34 cellular contexts compared by ENCODE assay signal in the genomic region with DNA sequence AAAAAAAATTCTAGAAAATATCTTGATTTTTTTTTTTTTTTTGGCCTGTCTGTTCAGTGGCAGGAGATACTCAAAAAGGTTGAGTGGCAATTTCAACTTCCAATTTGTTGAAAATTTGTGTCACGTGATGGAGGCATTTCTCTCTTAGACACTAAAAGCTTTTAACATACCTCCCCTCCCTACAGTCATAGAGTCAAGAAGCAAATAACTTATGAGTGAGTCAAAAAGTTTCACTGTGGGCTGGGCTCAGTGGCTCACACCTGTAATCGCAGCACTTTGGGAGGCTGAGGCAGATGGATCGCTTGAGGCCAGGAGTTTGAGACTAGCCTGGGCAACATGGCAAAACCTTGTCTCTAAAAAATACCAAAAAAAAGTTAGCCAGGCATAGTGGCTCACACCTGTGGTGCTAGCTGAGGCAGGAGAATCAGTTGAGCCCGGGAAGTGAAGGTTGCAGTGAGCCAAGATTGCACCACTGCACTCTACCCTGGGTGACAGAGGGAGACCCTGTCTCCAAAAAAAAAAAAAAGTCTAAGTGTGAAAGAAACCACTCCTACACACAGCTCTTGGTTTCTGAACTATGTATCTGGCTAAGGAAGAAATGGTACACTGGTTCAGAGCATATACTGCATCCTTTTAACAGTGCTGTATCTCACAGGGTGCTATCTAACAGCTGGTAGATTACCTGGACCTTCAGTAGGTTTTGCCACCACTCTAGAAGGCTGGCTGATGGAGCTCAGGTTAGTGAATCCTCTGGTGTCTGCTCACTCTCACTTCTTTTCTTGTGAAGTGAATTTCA. TPM values are rescaled to one million over a fixed set of nuclear protein-coding genes. Genes with fewer than 3 reads are reported as not detected.
DNase-seq lines count a peak whose midpoint lies in the region; ATAC-seq, FAIRE-seq and TF ChIP-seq lines count a peak whose summit lies in the region.
"Had no signal": no experiment of that assay in that cellular context is flagged by ENCODE, and none has a peak within 500 bp of the region (broad histone marks: within the 10 kb centered on the region; RNA-seq: fewer than 3 reads in every experiment).

No MANE protein-coding gene starts in this region.

- TF ChIP-seq RAD21 in HepG2 (CRISPR knock-in tag; IDR thresholded peaks at IDR 0.05) = no peak

- no TSS peak for BruUV-seq in HepG2 (replicated peaks; lab: Mats Ljungman, UMichigan)

- intact Hi-C loops in activated CD8-positive, alpha-beta T cell treated with anti-CD3 and anti-CD28 coated beads for 36 hours (cut with micrococcal nuclease) = no loop called here
- intact Hi-C loops in HepG2 (cut with micrococcal nuclease; ENCODE audit: unreplicated experiment) = no loop called here

- POLR2A ChIA-PET in activated CD8-positive, alpha-beta T cell treated with anti-CD3 and anti-CD28 coated beads for 36 hours (lab: Charles Lee) = interaction anchor here (0.5 to 0.7 kb wide), 2 partner anchors 19 to 156 kb away, joined by 3 to 4 read pairs; no protein-coding TSS in a partner anchor
- POLR2A ChIA-PET in activated CD8-positive, alpha-beta T cell treated with anti-CD3 and anti-CD28 coated beads, Interleukin-2, amount 10 ng/mL, durations not matched to agents 7 days and 5 days (lab: Charles Lee) = interaction anchor here (0.6 to 1.2 kb wide), 2 partner anchors 70 to 978 kb away, joined by 3 read pairs; no protein-coding TSS in a partner anchor
- POLR2A ChIA-PET in HepG2 (lab: Yijun Ruan, JAX) = interaction anchor here (0.7 to 1.3 kb wide), 2 partner anchors 74 to 526 kb away, joined by 3 read pairs; no protein-coding TSS in a partner anchor

- H3K4me1 ChIP-seq in HepG2 (ENCODE audit: insufficient read depth, low read length) = peaks cover 23% of the 10 kb centered on the region
- H3K4me1 ChIP-seq: Caco-2, prostate gland had no signal

- H3K27me3 ChIP-seq in HepG2 (ENCODE audit: control insufficient read depth in 1 of 2, insufficient read depth in 2 of 2, low read length in 2 of 2) = 0 out of 5 replicates have a peak, but pooled peaks cover 0 to 2% of the 10 kb centered on the region in 2 experiments
- H3K27me3 ChIP-seq: MG63, upper lobe of left lung had no signal

- FAIRE-seq in HepG2 (lab: Jason Lieb, UNC) = no peak
- FAIRE-seq: astrocyte, islet of Langerhans had no signal

- 50% methylated on average over 4 of the region's 4 CpGs for WGBS in HepG2 (ENCODE audit: low lambda C conversion rate)

- DNase-seq in activated CD8-positive, alpha-beta T cell treated with anti-CD3 and anti-CD28 coated beads for 36 hours = no peak
- no peak for DNase-seq in activated CD8-positive, alpha-beta T cell treated with anti-CD3 and anti-CD28 coated beads, Interleukin-2, amount 10 ng/mL, durations not matched to agents 7 days and 5 days
- DNase-seq in HepG2 (ENCODE audit: low spot score) (no peak), coronary artery (ENCODE audit: low spot score) (no peak), medulla oblongata (ENCODE audit: extremely low spot score) (no peak)
- DNase-seq: 8988T; activated CD4-positive, alpha-beta T cell treated with anti-CD3 and anti-CD28 coated beads, Interleukin-2, amount 10 ng/mL, durations not matched to agents 7 days and 5 days; activated CD8-positive, alpha-beta memory T cell treated with anti-CD3 and anti-CD28 coated beads, Interleukin-2, amount 10 ng/mL, durations not matched to agents 7 days and 5 days; activated naive CD8-positive, alpha-beta T cell treated with anti-CD3 and anti-CD28 coated beads, Interleukin-2, amount 50 U/mL, for 24 hours; activated T-cell treated with anti-CD3 and anti-CD28 coated beads, Interleukin-2, amount 50 U/mL, for 4 hours; Caco-2; caudate nucleus; DMS53; effector memory CD8-positive, alpha-beta T cell; glutamatergic neuron; H7; KG1; left ventricle myocardium superior; MG63; midbrain; naive thymus-derived CD4-positive, alpha-beta T cell; NCI-H1930; NCI-H510A; occipital lobe; stimulated activated CD4-positive, alpha-beta T cell treated with anti-CD3 and anti-CD28 coated beads, Interleukin-15, amount 100 ng/mL, for 24 hours; stimulated activated CD4-positive, alpha-beta T cell treated with anti-CD3 and anti-CD28 coated beads, Interleukin-4, amount 100 ng/mL, for 4 hours; T-cell; upper lobe of left lung had no signal

- H3K9ac ChIP-seq in HepG2 (ENCODE audit: insufficient read depth, low read depth, low read length) = no peak overlapping the region

- H3K27ac Mint-ChIP-seq in activated CD8-positive, alpha-beta T cell treated with anti-CD3 and anti-CD28 coated beads for 36 hours = no peak overlapping the region
- H3K27ac Mint-ChIP-seq in activated CD8-positive, alpha-beta T cell treated with anti-CD3 and anti-CD28 coated beads, Interleukin-2, amount 10 ng/mL, durations not matched to agents 7 days and 5 days = no peak overlapping the region
- H3K27ac Mint-ChIP-seq: activated CD4-positive, alpha-beta T cell treated with anti-CD3 and anti-CD28 coated beads, Interleukin-2, amount 10 ng/mL, durations not matched to agents 7 days and 5 days; activated CD8-positive, alpha-beta memory T cell treated with anti-CD3 and anti-CD28 coated beads, Interleukin-2, amount 10 ng/mL, durations not matched to agents 7 days and 5 days; activated naive CD8-positive, alpha-beta T cell treated with anti-CD3 and anti-CD28 coated beads, Interleukin-2, amount 50 U/mL, for 24 hours; CD14-positive monocyte; effector memory CD8-positive, alpha-beta T cell; T-cell had no signal

- H3K4me1 Mint-ChIP-seq in activated CD8-positive, alpha-beta T cell treated with anti-CD3 and anti-CD28 coated beads for 36 hours (ENCODE audit: low read depth) = no peaks in the 10 kb centered on the region
- peaks cover 5% of the 10 kb centered on the region for H3K4me1 Mint-ChIP-seq in activated CD8-positive, alpha-beta T cell treated with anti-CD3 and anti-CD28 coated beads, Interleukin-2, amount 10 ng/mL, durations not matched to agents 7 days and 5 days (ENCODE audit: low read depth)
- H3K4me1 Mint-ChIP-seq: activated naive CD8-positive, alpha-beta T cell treated with anti-CD3 and anti-CD28 coated beads, Interleukin-2, amount 50 U/mL, for 24 hours had no signal

- H3K9me3 ChIP-seq in HepG2 (ENCODE audit: low read length) = no peaks in the 10 kb centered on the region
- H3K9me3 ChIP-seq: Caco-2, MG63, prostate gland, upper lobe of left lung had no signal

- no peak for TF ChIP-seq EP300 in HepG2 (IDR thresholded peaks at IDR 0.05; ENCODE audit: low read depth in 2 of 2, low read length in 2 of 2)
- TF ChIP-seq EP300 in HepG2 (CRISPR knock-in tag; IDR thresholded peaks at IDR 0.05; ENCODE audit: borderline replicate concordance) = no peak

- H3K4me2 ChIP-seq in HepG2 (ENCODE audit: low read depth, low read length) = no peak overlapping the region

- in situ Hi-C loops in HepG2 (cut with HindIII; ENCODE audit: extremely low pct_ligation_motif_present, low pct_unique_long_range_greater_than_20kb) = no loop called here

- no peak for TF ChIP-seq CTCF in activated CD8-positive, alpha-beta T cell treated with anti-CD3 and anti-CD28 coated beads for 36 hours (IDR thresholded peaks at IDR 0.05)
- TF ChIP-seq CTCF in HepG2 (CRISPR knock-in tag; IDR thresholded peaks at IDR 0.05) = no peak
- TF ChIP-seq CTCF in coronary artery (IDR thresholded peaks at IDR 0.05) = no peak

- no peaks in the 10 kb centered on the region for H4K20me1 ChIP-seq in HepG2 (ENCODE audit: insufficient read depth, low read length)

- H3K27ac ChIP-seq in HepG2 (ENCODE audit: extremely low read length, insufficient read depth, low read length) (no peak overlapping the region), coronary artery (no peak overlapping the region)
- H3K27ac ChIP-seq: prostate gland, upper lobe of left lung had no signal

- no peak overlapping the region for H2AFZ ChIP-seq in HepG2 (ENCODE audit: low read length)

- no peaks in the 10 kb centered on the region for H3K27me3 Mint-ChIP-seq in activated CD8-positive, alpha-beta T cell treated with anti-CD3 and anti-CD28 coated beads for 36 hours
- H3K27me3 Mint-ChIP-seq in activated CD8-positive, alpha-beta T cell treated with anti-CD3 and anti-CD28 coated beads, Interleukin-2, amount 10 ng/mL, durations not matched to agents 7 days and 5 days (ENCODE audit: low read depth) = peaks cover 6% of the 10 kb centered on the region
- H3K27me3 Mint-ChIP-seq: activated CD4-positive, alpha-beta T cell treated with anti-CD3 and anti-CD28 coated beads, Interleukin-2, amount 10 ng/mL, durations not matched to agents 7 days and 5 days; activated CD8-positive, alpha-beta memory T cell treated with anti-CD3 and anti-CD28 coated beads, Interleukin-2, amount 10 ng/mL, durations not matched to agents 7 days and 5 days; activated naive CD8-positive, alpha-beta T cell treated with anti-CD3 and anti-CD28 coated beads, Interleukin-2, amount 50 U/mL, for 24 hours; effector memory CD8-positive, alpha-beta T cell; T-cell had no signal

- H3K4me3 ChIP-seq in HepG2 (replicated peaks in 1 of 3; ENCODE audit: insufficient read depth in 1 of 3, low read depth in 2 of 3, low read length in 3 of 3) = no peak overlapping the region
- H3K4me3 ChIP-seq in coronary artery = no peak overlapping the region
- H3K4me3 ChIP-seq: MG63, prostate gland, upper lobe of left lung had no signal

- H3K36me3 Mint-ChIP-seq in activated CD8-positive, alpha-beta T cell treated with anti-CD3 and anti-CD28 coated beads for 36 hours (ENCODE audit: low read depth) = no peaks in the 10 kb centered on the region
- H3K36me3 Mint-ChIP-seq in activated CD8-positive, alpha-beta T cell treated with anti-CD3 and anti-CD28 coated beads, Interleukin-2, amount 10 ng/mL, durations not matched to agents 7 days and 5 days (ENCODE audit: low read depth) = no peaks in the 10 kb centered on the region
- H3K36me3 Mint-ChIP-seq: activated CD8-positive, alpha-beta memory T cell treated with anti-CD3 and anti-CD28 coated beads, Interleukin-2, amount 10 ng/mL, durations not matched to agents 7 days and 5 days; CD14-positive monocyte; naive thymus-derived CD4-positive, alpha-beta T cell; T-cell had no signal

- no peak for TF ChIP-seq POLR2A in HepG2 (IDR thresholded peaks at IDR 0.05; ENCODE audit: insufficient read depth in 1 of 2, low read depth in 2 of 2, low read length in 2 of 2)

- peak; percentile 34 for ATAC-seq in activated CD8-positive, alpha-beta T cell treated with anti-CD3 and anti-CD28 coated beads for 36 hours
- ATAC-seq in activated CD8-positive, alpha-beta T cell treated with anti-CD3 and anti-CD28 coated beads, Interleukin-2, amount 10 ng/mL, durations not matched to agents 7 days and 5 days = no peak
- ATAC-seq in HepG2 (peak; percentile 42; the same call in 2 of the 3 replicates), HG02763 (IDR thresholded peaks at IDR 0.05; ENCODE audit: unreplicated experiment) (no peak)
- ATAC-seq: activated CD8-positive, alpha-beta memory T cell treated with anti-CD3 and anti-CD28 coated beads, Interleukin-2, amount 10 ng/mL, durations not matched to agents 7 days and 5 days; activated naive CD8-positive, alpha-beta T cell treated with anti-CD3 and anti-CD28 coated beads, Interleukin-2, amount 50 U/mL, for 24 hours; effector memory CD8-positive, alpha-beta T cell; left ventricle myocardium superior; naive thymus-derived CD4-positive, alpha-beta T cell; T-cell had no signal

- H3K36me3 ChIP-seq in HepG2 (replicated peaks in 1 of 2; ENCODE audit: control insufficient read depth in 1 of 2, insufficient read depth in 2 of 2, low read length in 2 of 2) = no peaks in the 10 kb centered on the region
- H3K36me3 ChIP-seq: MG63, prostate gland, upper lobe of left lung had no signal

- CTCF ChIA-PET in activated CD8-positive, alpha-beta T cell treated with anti-CD3 and anti-CD28 coated beads for 36 hours (lab: Charles Lee) = interaction anchor here (0.8 to 1.7 kb wide), 4 partner anchors 7 to 194 kb away, joined by 3 to 4 read pairs (median 4); a partner anchor contains a TSS
- CTCF ChIA-PET in activated CD8-positive, alpha-beta T cell treated with anti-CD3 and anti-CD28 coated beads, Interleukin-2, amount 10 ng/mL, durations not matched to agents 7 days and 5 days (lab: Charles Lee) = interaction anchor here (0.7 to 2.3 kb wide), 3 partner anchors 8 to 191 kb away, joined by 3 to 8 read pairs (median 5); no protein-coding TSS in a partner anchor
- CTCF ChIA-PET in HepG2 (lab: Yijun Ruan, JAX; ENCODE audit: low intra/inter-chr PET ratio, low total read pairs) = no interaction called here

- H3K9me3 Mint-ChIP-seq in activated CD8-positive, alpha-beta T cell treated with anti-CD3 and anti-CD28 coated beads for 36 hours = no peaks in the 10 kb centered on the region
- no peaks in the 10 kb centered on the region for H3K9me3 Mint-ChIP-seq in activated CD8-positive, alpha-beta T cell treated with anti-CD3 and anti-CD28 coated beads, Interleukin-2, amount 10 ng/mL, durations not matched to agents 7 days and 5 days (ENCODE audit: insufficient read depth)
- H3K9me3 Mint-ChIP-seq: activated CD4-positive, alpha-beta T cell treated with anti-CD3 and anti-CD28 coated beads, Interleukin-2, amount 10 ng/mL, durations not matched to agents 7 days and 5 days; activated naive CD8-positive, alpha-beta T cell treated with anti-CD3 and anti-CD28 coated beads, Interleukin-2, amount 50 U/mL, for 24 hours; activated T-cell treated with anti-CD3 and anti-CD28 coated beads, Interleukin-2, amount 50 U/mL, for 4 hours; CD14-positive monocyte; effector memory CD8-positive, alpha-beta T cell; naive thymus-derived CD4-positive, alpha-beta T cell; T-cell had no signal

- no peaks in the 10 kb centered on the region for H3K79me2 ChIP-seq in HepG2 (ENCODE audit: insufficient read depth, low read length)

- H3K4me3 Mint-ChIP-seq in activated CD8-positive, alpha-beta T cell treated with anti-CD3 and anti-CD28 coated beads for 36 hours = no peak overlapping the region
- no peak overlapping the region for H3K4me3 Mint-ChIP-seq in activated CD8-positive, alpha-beta T cell treated with anti-CD3 and anti-CD28 coated beads, Interleukin-2, amount 10 ng/mL, durations not matched to agents 7 days and 5 days
- H3K4me3 Mint-ChIP-seq: activated CD4-positive, alpha-beta T cell treated with anti-CD3 and anti-CD28 coated beads, Interleukin-2, amount 10 ng/mL, durations not matched to agents 7 days and 5 days; activated CD8-positive, alpha-beta memory T cell treated with anti-CD3 and anti-CD28 coated beads, Interleukin-2, amount 10 ng/mL, durations not matched to agents 7 days and 5 days; activated naive CD8-positive, alpha-beta T cell treated with anti-CD3 and anti-CD28 coated beads, Interleukin-2, amount 50 U/mL, for 24 hours; activated T-cell treated with anti-CD3 and anti-CD28 coated beads, Interleukin-2, amount 50 U/mL, for 4 hours; CD14-positive monocyte; effector memory CD8-positive, alpha-beta T cell; naive thymus-derived CD4-positive, alpha-beta T cell; T-cell had no signal

RNA-seq across cellular contexts. Expression of a gene that starts 11.6 kb away (rescaled TPM):
- 10 to 100 TPM; 30.6 to 33.3 TPM for total RNA-seq in activated CD8-positive, alpha-beta T cell treated with anti-CD3 and anti-CD28 coated beads for 36 hours
- 10 to 100 TPM; 37.3 to 38.5 TPM for total RNA-seq in activated CD8-positive, alpha-beta T cell treated with anti-CD3 and anti-CD28 coated beads, Interleukin-2, amount 10 ng/mL, durations not matched to agents 7 days and 5 days
- 33.2 and 40.3 TPM in 2 replicates for total RNA-seq in HepG2 (2016; rRNA removed; fragmentation: Illumina TruSeq; extraction: Trizol)
- total RNA-seq in HepG2 (2016; cell fraction: cytosol; rRNA removed; fragmentation: Illumina TruSeq; extraction: Trizol; ENCODE audit: low read depth) = 10.7 and 10.9 TPM in 2 replicates
- 35.8 and 41.1 TPM in 2 replicates for total RNA-seq in HepG2 (2016; cell fraction: insoluble cytoplasmic fraction; rRNA removed; fragmentation: Illumina TruSeq; extraction: Trizol)
- 15.7 and 16.3 TPM in 2 replicates for total RNA-seq in HepG2 (2016; cell fraction: membrane; rRNA removed; fragmentation: Illumina TruSeq; extraction: Trizol)
- 35.4 and 45.5 TPM in 2 replicates for total RNA-seq in HepG2 (2016; cell fraction: nucleus; rRNA removed; fragmentation: Illumina TruSeq; extraction: Trizol)
- 64.2 and 81.8 TPM in 2 replicates for polyA plus RNA-seq in HepG2 (2011; rRNA removed)
- polyA plus RNA-seq in HepG2 (2011; cell fraction: cytosol; rRNA removed) = 39.7 and 41.1 TPM in 2 replicates
- polyA plus RNA-seq in HepG2 (2011; cell fraction: nucleus; rRNA removed) = 145 and 160 TPM in 2 replicates
- polyA plus RNA-seq in HepG2 (2012) = 41.1 and 50.3 TPM in 2 replicates
- polyA plus RNA-seq in HepG2 (2016; cell fraction: cytosol; fragmentation: Illumina TruSeq; extraction: Trizol; ENCODE audit: low read depth) = 2.1 and 2.8 TPM in 2 replicates
- polyA plus RNA-seq in HepG2 (2016; cell fraction: insoluble cytoplasmic fraction; fragmentation: Illumina TruSeq; extraction: Trizol; ENCODE audit: low read depth) = 28.1 and 29.2 TPM in 2 replicates
- polyA plus RNA-seq in HepG2 (2016; cell fraction: membrane; fragmentation: Illumina TruSeq; extraction: Trizol; ENCODE audit: low read depth) = 5.8 and 6.2 TPM in 2 replicates
- polyA plus RNA-seq in HepG2 (2016; cell fraction: nucleus; fragmentation: Illumina TruSeq; extraction: Trizol; ENCODE audit: insufficient read depth, low read depth) = 54.5 and 62.2 TPM in 2 replicates
- polyA minus RNA-seq in HepG2 (2011; rRNA and poly(A)+ RNA removed; ENCODE audit: low replicate concordance) = 42.3 and 46.5 TPM in 2 replicates
- polyA minus RNA-seq in HepG2 (2011; cell fraction: cytosol; rRNA and poly(A)+ RNA removed) = 22.8 and 24.4 TPM in 2 replicates
- 68.5 and 83.3 TPM in 2 replicates for polyA minus RNA-seq in HepG2 (2011; cell fraction: nucleus; rRNA and poly(A)+ RNA removed)

RNA-seq across cellular contexts. Expression of a gene that starts 43.5 kb away (rescaled TPM):
- under 1 TPM; 0.85 to 0.90 TPM for total RNA-seq in activated CD8-positive, alpha-beta T cell treated with anti-CD3 and anti-CD28 coated beads for 36 hours
- under 1 TPM in 1 of 2 experiments, not detected in 1; 0.21 TPM for total RNA-seq in activated CD8-positive, alpha-beta T cell treated with anti-CD3 and anti-CD28 coated beads, Interleukin-2, amount 10 ng/mL, durations not matched to agents 7 days and 5 days
- total RNA-seq in HepG2 (2016; rRNA removed; fragmentation: Illumina TruSeq; extraction: Trizol) = 0.62 and 1.0 TPM in 2 replicates
- total RNA-seq in HepG2 (2016; cell fraction: cytosol; rRNA removed; fragmentation: Illumina TruSeq; extraction: Trizol; ENCODE audit: low read depth) = not detected in 2 replicates
- 2.0 TPM in 1 of 2 replicates, not detected in the other for total RNA-seq in HepG2 (2016; cell fraction: insoluble cytoplasmic fraction; rRNA removed; fragmentation: Illumina TruSeq; extraction: Trizol)
- 0.53 TPM in 1 of 2 replicates, not detected in the other for total RNA-seq in HepG2 (2016; cell fraction: membrane; rRNA removed; fragmentation: Illumina TruSeq; extraction: Trizol)
- 0.85 and 3.2 TPM in 2 replicates for total RNA-seq in HepG2 (2016; cell fraction: nucleus; rRNA removed; fragmentation: Illumina TruSeq; extraction: Trizol)
- polyA plus RNA-seq in HepG2 (2011; rRNA removed) = 1.1 and 2.0 TPM in 2 replicates
- 0.31 and 0.35 TPM in 2 replicates for polyA plus RNA-seq in HepG2 (2011; cell fraction: cytosol; rRNA removed)
- polyA plus RNA-seq in HepG2 (2011; cell fraction: nucleus; rRNA removed) = 5.2 and 6.5 TPM in 2 replicates
- polyA plus RNA-seq in HepG2 (2012) = 5.4 and 6.5 TPM in 2 replicates
- polyA plus RNA-seq in HepG2 (2016; cell fraction: cytosol; fragmentation: Illumina TruSeq; extraction: Trizol; ENCODE audit: low read depth) = not detected in 2 replicates
- 0.23 TPM in 1 of 2 replicates, not detected in the other for polyA plus RNA-seq in HepG2 (2016; cell fraction: insoluble cytoplasmic fraction; fragmentation: Illumina TruSeq; extraction: Trizol; ENCODE audit: low read depth)
- polyA plus RNA-seq in HepG2 (2016; cell fraction: membrane; fragmentation: Illumina TruSeq; extraction: Trizol; ENCODE audit: low read depth) = 0.43 TPM in 1 of 2 replicates, not detected in the other
- polyA plus RNA-seq in HepG2 (2016; cell fraction: nucleus; fragmentation: Illumina TruSeq; extraction: Trizol; ENCODE audit: insufficient read depth, low read depth) = 3.9 TPM in 2 replicates
- polyA minus RNA-seq in HepG2 (2011; rRNA and poly(A)+ RNA removed; ENCODE audit: low replicate concordance) = 1.1 and 2.7 TPM in 2 replicates
- polyA minus RNA-seq in HepG2 (2011; cell fraction: cytosol; rRNA and poly(A)+ RNA removed) = not detected in 2 replicates
- polyA minus RNA-seq in HepG2 (2011; cell fraction: nucleus; rRNA and poly(A)+ RNA removed) = 2.3 and 3.6 TPM in 2 replicates
- total RNA-seq: occipital lobe had no signal

RNA-seq across cellular contexts. Expression of a gene that starts 43.6 kb away (rescaled TPM):
- 1 to 10 TPM; 4.6 to 5.5 TPM for total RNA-seq in activated CD8-positive, alpha-beta T cell treated with anti-CD3 and anti-CD28 coated beads for 36 hours
- total RNA-seq in activated CD8-positive, alpha-beta T cell treated with anti-CD3 and anti-CD28 coated beads, Interleukin-2, amount 10 ng/mL, durations not matched to agents 7 days and 5 days = 1 to 10 TPM; 2.6 to 3.2 TPM
- total RNA-seq in HepG2 (2016; rRNA removed; fragmentation: Illumina TruSeq; extraction: Trizol) = 0.31 and 3.2 TPM in 2 replicates
- total RNA-seq in HepG2 (2016; cell fraction: cytosol; rRNA removed; fragmentation: Illumina TruSeq; extraction: Trizol; ENCODE audit: low read depth) = 0.71 TPM in 1 of 2 replicates, not detected in the other
- 0.46 and 3.1 TPM in 2 replicates for total RNA-seq in HepG2 (2016; cell fraction: insoluble cytoplasmic fraction; rRNA removed; fragmentation: Illumina TruSeq; extraction: Trizol)
- total RNA-seq in HepG2 (2016; cell fraction: membrane; rRNA removed; fragmentation: Illumina TruSeq; extraction: Trizol) = 0.12 and 0.65 TPM in 2 replicates
- 3.2 and 5.0 TPM in 2 replicates for total RNA-seq in HepG2 (2016; cell fraction: nucleus; rRNA removed; fragmentation: Illumina TruSeq; extraction: Trizol)
- 17.6 and 21.8 TPM in 2 replicates for polyA plus RNA-seq in HepG2 (2011; rRNA removed)
- polyA plus RNA-seq in HepG2 (2011; cell fraction: cytosol; rRNA removed) = 2.4 and 5.1 TPM in 2 replicates
- 142 and 179 TPM in 2 replicates for polyA plus RNA-seq in HepG2 (2011; cell fraction: nucleus; rRNA removed)
- 7.7 and 16.0 TPM in 2 replicates for polyA plus RNA-seq in HepG2 (2012)
- polyA plus RNA-seq in HepG2 (2016; cell fraction: cytosol; fragmentation: Illumina TruSeq; extraction: Trizol; ENCODE audit: low read depth) = 0.22 and 0.24 TPM in 2 replicates
- 0.81 and 0.98 TPM in 2 replicates for polyA plus RNA-seq in HepG2 (2016; cell fraction: insoluble cytoplasmic fraction; fragmentation: Illumina TruSeq; extraction: Trizol; ENCODE audit: low read depth)
- polyA plus RNA-seq in HepG2 (2016; cell fraction: membrane; fragmentation: Illumina TruSeq; extraction: Trizol; ENCODE audit: low read depth) = 0.13 and 0.55 TPM in 2 replicates
- 26.3 and 28.4 TPM in 2 replicates for polyA plus RNA-seq in HepG2 (2016; cell fraction: nucleus; fragmentation: Illumina TruSeq; extraction: Trizol; ENCODE audit: insufficient read depth, low read depth)
- polyA minus RNA-seq in HepG2 (2011; rRNA and poly(A)+ RNA removed; ENCODE audit: low replicate concordance) = 6.1 and 8.3 TPM in 2 replicates
- polyA minus RNA-seq in HepG2 (2011; cell fraction: cytosol; rRNA and poly(A)+ RNA removed) = 1.3 and 1.8 TPM in 2 replicates
- 16.6 and 17.9 TPM in 2 replicates for polyA minus RNA-seq in HepG2 (2011; cell fraction: nucleus; rRNA and poly(A)+ RNA removed)
- polyA plus RNA-seq: CD14-positive monocyte had no signal

RNA-seq across cellular contexts. Expression of a gene that starts 59.0 kb away (rescaled TPM):
- total RNA-seq in activated CD8-positive, alpha-beta T cell treated with anti-CD3 and anti-CD28 coated beads for 36 hours = not detected
- total RNA-seq in activated CD8-positive, alpha-beta T cell treated with anti-CD3 and anti-CD28 coated beads, Interleukin-2, amount 10 ng/mL, durations not matched to agents 7 days and 5 days = not detected
- 0.01 and 0.02 TPM in 2 replicates for total RNA-seq in HepG2 (2016; rRNA removed; fragmentation: Illumina TruSeq; extraction: Trizol)
- total RNA-seq in HepG2 (2016; cell fraction: cytosol; rRNA removed; fragmentation: Illumina TruSeq; extraction: Trizol; ENCODE audit: low read depth) = under 0.01 TPM in 1 of 2 replicates, not detected in the other
- total RNA-seq in HepG2 (2016; cell fraction: insoluble cytoplasmic fraction; rRNA removed; fragmentation: Illumina TruSeq; extraction: Trizol) = 0.02 and 0.03 TPM in 2 replicates
- total RNA-seq in HepG2 (2016; cell fraction: membrane; rRNA removed; fragmentation: Illumina TruSeq; extraction: Trizol) = under 0.01 TPM in 1 of 2 replicates, not detected in the other
- total RNA-seq in HepG2 (2016; cell fraction: nucleus; rRNA removed; fragmentation: Illumina TruSeq; extraction: Trizol) = not detected in 2 replicates
- under 0.01 TPM in 1 of 2 replicates, not detected in the other for polyA plus RNA-seq in HepG2 (2011; rRNA removed)
- not detected in 2 replicates for polyA plus RNA-seq in HepG2 (2011; cell fraction: cytosol; rRNA removed)
- polyA plus RNA-seq in HepG2 (2011; cell fraction: nucleus; rRNA removed) = 0.02 TPM in 1 of 2 replicates, not detected in the other
- polyA plus RNA-seq in HepG2 (2012) = not detected in 2 replicates
- not detected in 2 replicates for polyA plus RNA-seq in HepG2 (2016; cell fraction: cytosol; fragmentation: Illumina TruSeq; extraction: Trizol; ENCODE audit: low read depth)
- 0.02 TPM in 1 of 2 replicates, not detected in the other for polyA plus RNA-seq in HepG2 (2016; cell fraction: insoluble cytoplasmic fraction; fragmentation: Illumina TruSeq; extraction: Trizol; ENCODE audit: low read depth)
- 0.01 TPM in 1 of 2 replicates, not detected in the other for polyA plus RNA-seq in HepG2 (2016; cell fraction: membrane; fragmentation: Illumina TruSeq; extraction: Trizol; ENCODE audit: low read depth)
- 0.03 TPM in 1 of 2 replicates, not detected in the other for polyA plus RNA-seq in HepG2 (2016; cell fraction: nucleus; fragmentation: Illumina TruSeq; extraction: Trizol; ENCODE audit: insufficient read depth, low read depth)
- polyA minus RNA-seq in HepG2 (2011; rRNA and poly(A)+ RNA removed; ENCODE audit: low replicate concordance) = not detected in 2 replicates
- polyA minus RNA-seq in HepG2 (2011; cell fraction: cytosol; rRNA and poly(A)+ RNA removed) = not detected in 2 replicates
- not detected in 2 replicates for polyA minus RNA-seq in HepG2 (2011; cell fraction: nucleus; rRNA and poly(A)+ RNA removed)
- total RNA-seq: activated CD4-positive, alpha-beta T cell treated with anti-CD3 and anti-CD28 coated beads, Interleukin-2, amount 10 ng/mL, durations not matched to agents 7 days and 5 days; activated CD8-positive, alpha-beta memory T cell treated with anti-CD3 and anti-CD28 coated beads, Interleukin-2, amount 10 ng/mL, durations not matched to agents 7 days and 5 days; activated T-cell treated with anti-CD3 and anti-CD28 coated beads, Interleukin-2, amount 50 U/mL, for 4 hours; Caco-2; left ventricle myocardium superior had no signal
- polyA plus RNA-seq: CD14-positive monocyte; esophagus; naive thymus-derived CD4-positive, alpha-beta T cell had no signal

Comparison
In these comparisons a context has a peak if more than half of its experiments do, and no peak if none do; other contexts are left out.
1. ATAC-seq: peak in activated CD8-positive, alpha-beta T cell treated with anti-CD3 and anti-CD28 coated beads for 36 hours (single experiment) and HepG2 (single experiment); none in activated CD8-positive, alpha-beta T cell treated with anti-CD3 and anti-CD28 coated beads, Interleukin-2, amount 10 ng/mL, durations not matched to agents 7 days and 5 days (single experiment) and HG02763 (single experiment).